11 cellular contexts compared by ENCODE assay signal in the genomic region with DNA sequence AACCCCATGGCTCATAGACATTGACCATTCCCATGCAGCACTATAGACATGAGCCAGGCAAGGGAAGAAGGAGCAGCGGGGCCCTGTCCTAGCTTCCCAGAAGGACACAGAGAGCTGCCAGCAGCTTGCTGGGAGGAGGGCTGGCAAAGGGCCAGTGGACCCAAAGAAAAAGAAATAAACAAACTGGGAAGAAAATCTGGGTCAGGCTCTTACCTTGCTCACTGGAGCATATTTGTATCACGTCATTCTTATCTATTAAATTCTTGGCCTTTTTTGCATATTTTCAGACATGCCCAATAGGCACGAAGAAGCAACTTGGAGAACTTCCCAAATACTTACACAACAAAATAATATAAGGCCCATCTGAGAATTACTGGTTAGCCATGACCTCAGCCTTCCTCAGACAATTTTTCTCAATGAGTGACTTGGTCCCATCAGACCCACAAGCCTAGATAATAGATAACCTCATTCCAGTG. TPM values are rescaled to one million over a fixed set of nuclear protein-coding genes. Genes with fewer than 3 reads are reported as not detected.
DNase-seq lines count a peak whose midpoint lies in the region; ATAC-seq, FAIRE-seq and TF ChIP-seq lines count a peak whose summit lies in the region.
"Had no signal": no experiment of that assay in that cellular context is flagged by ENCODE, and none has a peak within 500 bp of the region (broad histone marks: within the 10 kb centered on the region; RNA-seq: fewer than 3 reads in every experiment).

No MANE protein-coding gene starts in this region.

- H3K27ac ChIP-seq in ACC112 (ENCODE audit: low read depth, low read length) (peak overlapping the region; percentile 70), kidney (ENCODE audit: low read depth in 2 of 2, low read length in 2 of 2) (peak overlapping the region; percentile 49 to 69)

- peak; percentile 83 for DNase-seq in HCEC 1CT
- peak; percentile 85 for DNase-seq in astrocyte of the hippocampus (ENCODE audit: low read depth, low spot score)
- peak; percentile 87 for DNase-seq in kidney
- no peak for DNase-seq in GM10266 (ENCODE audit: extremely low spot score)
- DNase-seq: Caco-2, mesendoderm had no signal

- no peak overlapping the region for H3K9ac ChIP-seq in kidney (ENCODE audit: low read length in 2 of 2)

- TF ChIP-seq CTCF in kidney (IDR thresholded peaks at IDR 0.05; ENCODE audit: borderline replicate concordance, extremely low read depth, insufficient read depth) (no peak), GM10266 (IDR thresholded peaks at IDR 0.05; ENCODE audit: control insufficient read depth, insufficient read depth, low read depth, missing control alignments) (no peak)

- H2AFZ ChIP-seq in ACC112 (ENCODE audit: low read length, unreplicated experiment): no peak overlapping the region

- FAIRE-seq in kidney (lab: Jason Lieb, UNC): peak; percentile 62
- FAIRE-seq: urothelium cell line had no signal

- H3K4me3 ChIP-seq in ACC112 (ENCODE audit: low read depth, low read length) (no peak overlapping the region), kidney (ENCODE audit: low read length in 2 of 2) (no peak overlapping the region)

- H3K4me1 ChIP-seq in ACC112 (ENCODE audit: control insufficient read depth, insufficient read depth, low read length, unreplicated experiment) (peaks cover 25% of the 10 kb centered on the region), kidney (ENCODE audit: control insufficient read depth in 1 of 2, insufficient read depth in 1 of 2, low read depth in 1 of 2, low read length in 2 of 2) (peaks cover 6 to 16% of the 10 kb centered on the region in 2 donors)
- H3K4me1 ChIP-seq: Caco-2 had no signal

- H3K27me3 ChIP-seq in ACC112 (ENCODE audit: insufficient read depth, low read length): no peaks in the 10 kb centered on the region

- no peaks in the 10 kb centered on the region for H3K9me3 ChIP-seq in kidney (ENCODE audit: control insufficient read depth in 1 of 2, low read length in 2 of 2)
- H3K9me3 ChIP-seq: Caco-2 had no signal

- no peaks in the 10 kb centered on the region for H3K79me2 ChIP-seq in ACC112 (ENCODE audit: control insufficient read depth, insufficient read depth, low read length, unreplicated experiment)

- ATAC-seq in GM19328 (IDR thresholded peaks at IDR 0.05; ENCODE audit: unreplicated experiment) (no peak), GM21360 (IDR thresholded peaks at IDR 0.05; ENCODE audit: unreplicated experiment) (no peak), HG03139 (IDR thresholded peaks at IDR 0.05; ENCODE audit: unreplicated experiment) (no peak)

- H3K36me3 ChIP-seq in ACC112 (ENCODE audit: insufficient read depth, low read length) (no peaks in the 10 kb centered on the region), kidney (ENCODE audit: control insufficient read depth in 1 of 2, insufficient read depth in 2 of 2, low read length in 2 of 2) (no peaks in the 10 kb centered on the region)

- intact Hi-C loops in kidney (cut with DNase I): no loop called here

RNA-seq across cellular contexts. Expression of a gene that starts 28.4 kb away (rescaled TPM):
- 12.5 TPM for total RNA-seq in kidney
- polyA plus RNA-seq in kidney (ENCODE audit: insufficient read depth, low read depth, low replicate concordance): 3.4 TPM
